11 cellular contexts compared by ENCODE assay signal in the genomic region with DNA sequence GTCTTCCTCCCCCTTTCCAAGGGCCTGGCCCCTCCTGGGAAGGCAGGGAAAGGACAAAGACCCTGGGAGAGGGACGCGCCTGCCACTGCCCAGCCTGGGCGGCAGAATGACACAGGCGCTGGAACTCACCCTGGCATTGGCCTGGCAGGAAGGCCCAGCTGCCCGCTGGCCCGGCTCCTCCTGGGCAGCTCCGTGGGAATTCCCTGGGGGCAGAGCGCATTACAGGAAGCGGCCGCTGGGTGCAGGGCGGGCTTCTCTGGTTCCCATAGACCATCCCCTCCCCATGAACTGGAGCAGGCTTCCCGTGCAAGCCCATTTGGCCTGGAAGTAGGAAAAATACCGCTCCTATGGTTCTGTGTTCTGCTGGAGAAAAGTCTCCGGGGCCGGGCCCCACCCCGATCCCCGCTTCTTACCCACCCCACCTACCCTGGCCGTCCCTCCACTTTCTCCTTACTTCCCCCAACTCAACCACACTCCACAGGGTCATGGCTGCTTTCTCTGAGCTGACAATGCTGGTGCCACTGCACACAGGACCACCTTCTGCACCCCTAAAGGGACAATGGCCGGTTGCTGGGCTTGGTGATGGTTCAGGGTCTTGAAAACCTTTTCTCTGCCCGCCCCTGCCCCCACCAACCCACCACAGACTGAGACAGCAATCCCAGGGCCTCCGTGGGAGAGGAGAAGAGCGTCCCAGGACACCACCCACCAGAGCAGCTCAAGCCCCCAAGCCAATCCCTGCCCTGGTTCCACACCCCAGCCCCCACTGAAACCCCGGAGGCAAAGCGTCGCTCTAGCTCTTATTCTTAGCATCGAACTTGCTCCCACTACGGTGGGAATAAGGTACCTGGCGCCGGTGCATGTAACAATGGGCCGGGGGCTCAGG. TPM values are rescaled to one million over a fixed set of nuclear protein-coding genes. Genes with fewer than 3 reads are reported as not detected.
DNase-seq lines count a peak whose midpoint lies in the region; ATAC-seq and TF ChIP-seq lines count a peak whose summit lies in the region.
"Had no signal": no experiment of that assay in that cellular context is flagged by ENCODE, and none has a peak within 500 bp of the region (broad histone marks: within the 10 kb centered on the region; RNA-seq: fewer than 3 reads in every experiment).

No MANE protein-coding gene starts in this region.

- peak overlapping the region in 3 of 4 donors; percentile 1 to 64 (median 43) for H3K27ac ChIP-seq in esophagus muscularis mucosa (replicated peaks in 1 of 4)
- no peak overlapping the region for H3K27ac ChIP-seq in mesendoderm (ENCODE audit: low read depth, low read length)
- H3K27ac ChIP-seq: colonic mucosa, parathyroid adenoma had no signal

- no peak for ATAC-seq in activated T-cell treated with anti-CD3 and anti-CD28 coated beads, Interleukin-2, amount 50 U/mL, for 72 hours (replicated peaks in 1 of 2)
- no peak for ATAC-seq in activated CD4-positive, alpha-beta T cell treated with anti-CD3 and anti-CD28 coated beads for 36 hours
- no peak for ATAC-seq in HG03378 (IDR thresholded peaks at IDR 0.05; ENCODE audit: unreplicated experiment)

- no peaks in the 10 kb centered on the region for H3K79me2 ChIP-seq in mesendoderm (ENCODE audit: control insufficient read depth, insufficient read depth, low read length)
- H3K79me2 ChIP-seq: parathyroid adenoma had no signal

- POLR2A ChIA-PET in activated CD4-positive, alpha-beta T cell treated with anti-CD3 and anti-CD28 coated beads for 36 hours (lab: Charles Lee): no interaction called here

- H3K27me3 ChIP-seq in esophagus muscularis mucosa (peaks cover 0 to 8% (median 0%) of the 10 kb centered on the region in 4 donors), mesendoderm (ENCODE audit: insufficient read depth, low read length, poor library complexity) (no peaks in the 10 kb centered on the region)
- H3K27me3 ChIP-seq: colonic mucosa had no signal

- H3K4me1 Mint-ChIP-seq in activated T-cell treated with anti-CD3 and anti-CD28 coated beads, Interleukin-2, amount 50 U/mL, for 24 hours (ENCODE audit: low read depth): peaks cover 4% of the 10 kb centered on the region
- H3K4me1 Mint-ChIP-seq in activated T-cell treated with anti-CD3 and anti-CD28 coated beads, Interleukin-2, amount 50 U/mL, for 72 hours (ENCODE audit: low read depth): peaks cover 4% of the 10 kb centered on the region
- peaks cover 4% of the 10 kb centered on the region for H3K4me1 Mint-ChIP-seq in activated CD4-positive, alpha-beta T cell treated with anti-CD3 and anti-CD28 coated beads for 36 hours

- no peak for TF ChIP-seq POLR2A in esophagus muscularis mucosa (IDR thresholded peaks at IDR 0.05; ENCODE audit: low read depth)

- H3K36me3 Mint-ChIP-seq in activated T-cell treated with anti-CD3 and anti-CD28 coated beads, Interleukin-2, amount 50 U/mL, for 24 hours (ENCODE audit: low read depth): no peaks in the 10 kb centered on the region
- H3K36me3 Mint-ChIP-seq in activated T-cell treated with anti-CD3 and anti-CD28 coated beads, Interleukin-2, amount 50 U/mL, for 72 hours (ENCODE audit: insufficient read depth in 2 of 2): peaks cover 0 to 1% of the 10 kb centered on the region in 2 donors
- no peaks in the 10 kb centered on the region for H3K36me3 Mint-ChIP-seq in activated CD4-positive, alpha-beta T cell treated with anti-CD3 and anti-CD28 coated beads for 36 hours (ENCODE audit: low read depth)

- H3K27me3 Mint-ChIP-seq in activated T-cell treated with anti-CD3 and anti-CD28 coated beads, Interleukin-2, amount 50 U/mL, for 24 hours: peaks cover 54% of the 10 kb centered on the region
- peaks cover 69% of the 10 kb centered on the region for H3K27me3 Mint-ChIP-seq in activated T-cell treated with anti-CD3 and anti-CD28 coated beads, Interleukin-2, amount 50 U/mL, for 72 hours (ENCODE audit: low read depth)
- peaks cover 32% of the 10 kb centered on the region for H3K27me3 Mint-ChIP-seq in activated CD4-positive, alpha-beta T cell treated with anti-CD3 and anti-CD28 coated beads for 36 hours

- H3K4me1 ChIP-seq in esophagus muscularis mucosa (peaks cover 17 to 34% (median 22%) of the 10 kb centered on the region in 4 donors), mesendoderm (ENCODE audit: control insufficient read depth, low read depth, low read length) (no peaks in the 10 kb centered on the region)
- H3K4me1 ChIP-seq: colonic mucosa, parathyroid adenoma had no signal

- H3K56ac ChIP-seq in mesendoderm (ENCODE audit: low read length): no peak overlapping the region

- H3K79me1 ChIP-seq in mesendoderm (ENCODE audit: low read length): no peaks in the 10 kb centered on the region

- H3K36me3 ChIP-seq in esophagus muscularis mucosa (no peaks in the 10 kb centered on the region), mesendoderm (ENCODE audit: control insufficient read depth, insufficient read depth, low read length) (no peaks in the 10 kb centered on the region)
- H3K36me3 ChIP-seq: colonic mucosa had no signal

- H3K18ac ChIP-seq in mesendoderm (ENCODE audit: low read length): no peak overlapping the region

- H4K8ac ChIP-seq in mesendoderm (ENCODE audit: low read depth, low read length): no peak overlapping the region

- no peaks in the 10 kb centered on the region for H3K9me3 Mint-ChIP-seq in activated T-cell treated with anti-CD3 and anti-CD28 coated beads, Interleukin-2, amount 50 U/mL, for 24 hours
- H3K9me3 Mint-ChIP-seq in activated T-cell treated with anti-CD3 and anti-CD28 coated beads, Interleukin-2, amount 50 U/mL, for 72 hours: no peaks in the 10 kb centered on the region
- no peaks in the 10 kb centered on the region for H3K9me3 Mint-ChIP-seq in activated CD4-positive, alpha-beta T cell treated with anti-CD3 and anti-CD28 coated beads for 36 hours (ENCODE audit: low read depth)

- H3K4me3 Mint-ChIP-seq in activated T-cell treated with anti-CD3 and anti-CD28 coated beads, Interleukin-2, amount 50 U/mL, for 24 hours: no peak overlapping the region
- H3K4me3 Mint-ChIP-seq in activated T-cell treated with anti-CD3 and anti-CD28 coated beads, Interleukin-2, amount 50 U/mL, for 72 hours: no peak overlapping the region
- no peak overlapping the region for H3K4me3 Mint-ChIP-seq in activated CD4-positive, alpha-beta T cell treated with anti-CD3 and anti-CD28 coated beads for 36 hours

- H3K4ac ChIP-seq in mesendoderm (ENCODE audit: low read depth, low read length): no peak overlapping the region

- no peak overlapping the region for H3K27ac Mint-ChIP-seq in activated T-cell treated with anti-CD3 and anti-CD28 coated beads, Interleukin-2, amount 50 U/mL, for 24 hours
- no peak overlapping the region for H3K27ac Mint-ChIP-seq in activated T-cell treated with anti-CD3 and anti-CD28 coated beads, Interleukin-2, amount 50 U/mL, for 72 hours
- no peak overlapping the region for H3K27ac Mint-ChIP-seq in activated CD4-positive, alpha-beta T cell treated with anti-CD3 and anti-CD28 coated beads for 36 hours

- no peak overlapping the region for H2BK120ac ChIP-seq in mesendoderm (ENCODE audit: low read depth, low read length)

- CTCF ChIA-PET in activated CD4-positive, alpha-beta T cell treated with anti-CD3 and anti-CD28 coated beads for 36 hours (lab: Charles Lee): no interaction called here

- H2BK15ac ChIP-seq in mesendoderm (replicated peaks; ENCODE audit: low read depth): no peak overlapping the region

- no peak for TF ChIP-seq EP300 in esophagus muscularis mucosa (IDR thresholded peaks at IDR 0.05)

- H3K4me3 ChIP-seq in esophagus muscularis mucosa (peak overlapping the region in 1 of 4 donors; percentile 12), mesendoderm (ENCODE audit: low read length) (no peak overlapping the region)
- H3K4me3 ChIP-seq: colonic mucosa had no signal

- H3K9me3 ChIP-seq in esophagus muscularis mucosa: no peaks in the 10 kb centered on the region
- H3K9me3 ChIP-seq: colonic mucosa had no signal

- no peak overlapping the region for H3K9ac ChIP-seq in mesendoderm (ENCODE audit: low read length)
- H3K9ac ChIP-seq: parathyroid adenoma had no signal

- H2BK5ac ChIP-seq in mesendoderm (ENCODE audit: low read length): no peak overlapping the region

- TF ChIP-seq CTCF in esophagus muscularis mucosa (IDR thresholded peaks at IDR 0.05): peak in 1 of 3 experiments; percentile 20

- no peak overlapping the region for H3K23ac ChIP-seq in mesendoderm (ENCODE audit: low read length)

- H4K5ac ChIP-seq in mesendoderm (ENCODE audit: low read length): no peak overlapping the region

- DNase-seq in activated T-cell treated with anti-CD3 and anti-CD28 coated beads, Interleukin-2, amount 50 U/mL, for 24 hours: peak; percentile 15
- no peak for DNase-seq in activated T-cell treated with anti-CD3 and anti-CD28 coated beads, Interleukin-2, amount 50 U/mL, for 72 hours
- DNase-seq in esophagus muscularis mucosa (ENCODE audit: extremely low spot score) (no peak), mesendoderm (peak; percentile 33), GDM1 (lab: John Stamatoyannopoulos, UW) (no peak), NCI-H1417 treated with DMSO at 0.1 percent for 48 hours (lab: John Stamatoyannopoulos, UW) (no peak)
- DNase-seq in activated CD4-positive, alpha-beta T cell treated with anti-CD3 and anti-CD28 coated beads for 36 hours: no peak
- DNase-seq: colonic mucosa, T-helper 1 cell had no signal

- no peak overlapping the region for H3K4me2 ChIP-seq in mesendoderm (ENCODE audit: low read length)

- H2AK5ac ChIP-seq in mesendoderm (ENCODE audit: low read length): no peak overlapping the region

- intact Hi-C loops in esophagus muscularis mucosa (cut with DNase I): no loop called here
- intact Hi-C loops in activated CD4-positive, alpha-beta T cell treated with anti-CD3 and anti-CD28 coated beads for 36 hours (cut with DNase I, micrococcal nuclease): no loop called here

- 82% methylated on average over 23 of the region's 30 CpGs for WGBS in esophagus muscularis mucosa
- no CpG with 5 or more reads among the region's 30 CpGs for WGBS in mesendoderm (ENCODE audit: extremely low coverage, insufficient coverage, low lambda C conversion rate)

RNA-seq across cellular contexts. Expression of a gene that starts 58.9 kb away (rescaled TPM):
- total RNA-seq in activated T-cell treated with anti-CD3 and anti-CD28 coated beads, Interleukin-2, amount 50 U/mL, for 72 hours: not detected
- total RNA-seq in esophagus muscularis mucosa: not detected
- not detected for polyA plus RNA-seq in mesendoderm (2013, experiment 1 of 2)
- not detected for polyA plus RNA-seq in mesendoderm (2013, experiment 2 of 2)
- total RNA-seq in activated CD4-positive, alpha-beta T cell treated with anti-CD3 and anti-CD28 coated beads for 36 hours: not detected
- total RNA-seq: colonic mucosa had no signal

Comparison
In these comparisons a context has a peak if more than half of its experiments do, and no peak if none do; other contexts are left out.
1. DNase-seq: peak in activated T-cell treated with anti-CD3 and anti-CD28 coated beads, Interleukin-2, amount 50 U/mL, for 24 hours (single experiment) and mesendoderm (single experiment); none in activated T-cell treated with anti-CD3 and anti-CD28 coated beads, Interleukin-2, amount 50 U/mL, for 72 hours (0 of 2), esophagus muscularis mucosa (single experiment), GDM1 (single experiment), NCI-H1417 treated with DMSO at 0.1 percent for 48 hours (single experiment) and activated CD4-positive, alpha-beta T cell treated with anti-CD3 and anti-CD28 coated beads for 36 hours (single experiment).